1 cellular context compared by ENCODE assay signal in genomic region chr6:12288844-12289654, GRCh38.
TF ChIP-seq lines count a peak whose summit lies in the region.

No MANE protein-coding gene starts in this region.

TF ChIP-seq in HCT116, 20 proteins besides CTCF, POLR2A, EP300 and RAD21:
- TF ChIP-seq JUND (IDR thresholded peaks at IDR 0.05), result no peak
- peak; percentile 15; the same call in 1 of the 2 replicates for TF ChIP-seq CBX3 (IDR thresholded peaks at IDR 0.05; ENCODE audit: low read depth)
- TF ChIP-seq ZBTB33 (IDR thresholded peaks at IDR 0.05; ENCODE audit: extremely low read depth, insufficient replicate concordance, low read length), result no peak
